In the genomic region with DNA sequence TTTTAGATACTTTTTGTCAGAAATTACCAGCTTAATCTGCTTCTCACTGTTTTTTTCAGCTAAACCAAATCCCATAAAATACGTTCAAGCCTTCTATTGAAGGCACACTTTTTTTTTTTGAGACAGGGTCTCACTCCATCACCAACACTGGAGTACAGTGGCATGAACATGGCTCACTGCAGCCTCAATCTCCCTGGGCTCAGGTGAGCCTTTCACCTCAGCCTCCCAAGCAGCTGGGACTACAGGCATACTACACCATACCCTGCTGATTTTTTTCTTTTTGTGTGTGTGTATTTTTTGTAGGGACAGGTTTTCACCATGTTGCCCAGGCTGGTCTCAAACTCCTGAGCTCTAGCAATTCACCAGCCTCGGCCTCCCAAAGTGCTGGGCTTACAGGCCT, we compare ENCODE assay signal across 11 cellular contexts. TPM values are rescaled to one million over a fixed set of nuclear protein-coding genes. Genes with fewer than 3 reads are reported as not detected.
DNase-seq lines count a peak whose midpoint lies in the region; ATAC-seq and TF ChIP-seq lines count a peak whose summit lies in the region.
"Had no signal": no experiment of that assay in that cellular context is flagged by ENCODE, and none has a peak within 500 bp of the region (broad histone marks: within the 10 kb centered on the region; RNA-seq: fewer than 3 reads in every experiment).

No MANE protein-coding gene starts in this region.

- H3K27ac ChIP-seq in heart left ventricle: peak overlapping the region; percentile 7 to 100 (median 83)
- H3K27ac ChIP-seq in effector memory CD4-positive, alpha-beta T cell (ENCODE audit: insufficient read depth, low read length, poor library complexity, severe bottlenecking): no peak overlapping the region

- POLR2A ChIA-PET in WTC11 (lab: Charles Lee): no interaction called here

- H3K4me1 Mint-ChIP-seq in WTC11 (peaks cover 46% of the 10 kb centered on the region), mesothelial cell of epicardium (peaks cover 38% of the 10 kb centered on the region)

- TF ChIP-seq POLR2A in heart left ventricle (IDR thresholded peaks at IDR 0.05): no peak

- ATAC-seq in heart left ventricle (no peak), left ventricle myocardium superior (no peak), WTC11 (no peak)
- ATAC-seq: stimulated activated naive B cell treated with anti-CD40 and anti-IgM and Interleukin-4, amounts not matched to agents 10 μg/mL and 1 μg/mL and 100 μg/mL, for 72 hours had no signal

- no peak overlapping the region for H3K4me3 ChIP-seq in heart left ventricle
- H3K4me3 ChIP-seq in effector memory CD4-positive, alpha-beta T cell (ENCODE audit: insufficient read depth, low read depth, low read length, poor library complexity, severe bottlenecking): no peak overlapping the region

- intact Hi-C loops in heart left ventricle (cut with DNase I): loop anchor here in 7 of 10 donors (2.0 to 10.0 kb wide), 9 partner anchors 31 to 175 kb away; a partner anchor contains a TSS
- intact Hi-C loops in left ventricle myocardium superior (cut with micrococcal nuclease): no loop called here

- peaks cover 0 to 81% (median 64%) of the 10 kb centered on the region in 12 donors for H3K4me1 ChIP-seq in heart left ventricle
- H3K4me1 ChIP-seq in effector memory CD4-positive, alpha-beta T cell (ENCODE audit: control insufficient read depth, insufficient read depth, low read length, poor library complexity, severe bottlenecking): peaks cover 6% of the 10 kb centered on the region

- no peaks in the 10 kb centered on the region for H3K9me3 Mint-ChIP-seq in WTC11
- no peaks in the 10 kb centered on the region for H3K9me3 Mint-ChIP-seq in mesothelial cell of epicardium
- H3K9me3 Mint-ChIP-seq: stimulated activated naive B cell treated with anti-CD40 and anti-IgM and Interleukin-4, amounts not matched to agents 10 μg/mL and 1 μg/mL and 100 μg/mL, for 72 hours had no signal

- H3K36me3 Mint-ChIP-seq in WTC11 (no peaks in the 10 kb centered on the region; the same call in 1 of the 2 replicates), mesothelial cell of epicardium (peaks cover 2% of the 10 kb centered on the region)

- H3K36me3 ChIP-seq in heart left ventricle: no peaks in the 10 kb centered on the region
- H3K36me3 ChIP-seq in effector memory CD4-positive, alpha-beta T cell (ENCODE audit: control insufficient read depth, insufficient read depth, low read length): no peaks in the 10 kb centered on the region

- WGBS in heart left ventricle, 4 donors: 64 to 75% (median 69%) methylated on average over 2 of the region's 2 CpGs

- DNase-seq in heart left ventricle (no peak), left ventricle myocardium superior (no peak), WTC11 (ENCODE audit: low spot score) (no peak), mesothelial cell of epicardium (ENCODE audit: low spot score in 2 of 2, unreplicated experiment in 2 of 2) (no peak), ureter (ENCODE audit: low spot score) (peak; percentile 13), OCI-M1 (lab: John Stamatoyannopoulos, UW) (no peak)
- DNase-seq in effector memory CD4-positive, alpha-beta T cell: no peak
- no peak for DNase-seq in stimulated activated CD4-positive, alpha-beta T cell treated with anti-CD3 and anti-CD28 coated beads, Interleukin-15, amount 100 ng/mL, for 24 hours
- DNase-seq: AML-193; NCI-H1694; stimulated activated naive B cell treated with anti-CD40 and anti-IgM and Interleukin-4, amounts not matched to agents 10 μg/mL and 1 μg/mL and 100 μg/mL, for 72 hours had no signal

- CTCF ChIA-PET in WTC11 (lab: Charles Lee): interaction anchor here (0.9 kb wide), 1 partner anchor 335 kb away, joined by 3 read pairs; no protein-coding TSS in a partner anchor

- no peak overlapping the region for H3K4me3 Mint-ChIP-seq in WTC11
- H3K4me3 Mint-ChIP-seq in mesothelial cell of epicardium: no peak overlapping the region

- TF ChIP-seq CTCF in heart left ventricle (IDR thresholded peaks at IDR 0.05) (no peak), WTC11 (IDR thresholded peaks at IDR 0.05) (no peak), mesothelial cell of epicardium (IDR thresholded peaks at IDR 0.05; ENCODE audit: unreplicated experiment) (no peak)

- no peaks in the 10 kb centered on the region for H3K9me3 ChIP-seq in heart left ventricle
- no peaks in the 10 kb centered on the region for H3K9me3 ChIP-seq in effector memory CD4-positive, alpha-beta T cell (ENCODE audit: control insufficient read depth, low read length)

- no peaks in the 10 kb centered on the region for H3K27me3 ChIP-seq in heart left ventricle
- H3K27me3 ChIP-seq in effector memory CD4-positive, alpha-beta T cell (replicated peaks; ENCODE audit: control insufficient read depth, insufficient read depth, low read length, poor library complexity, severe bottlenecking): no peaks in the 10 kb centered on the region

- H3K27ac Mint-ChIP-seq in WTC11: peak overlapping the region; percentile 82
- H3K27ac Mint-ChIP-seq in mesothelial cell of epicardium: peak overlapping the region; percentile 91

- H3K27me3 Mint-ChIP-seq in WTC11 (ENCODE audit: low read depth) (no peaks in the 10 kb centered on the region), mesothelial cell of epicardium (ENCODE audit: low read depth) (no peaks in the 10 kb centered on the region)
- H3K27me3 Mint-ChIP-seq: stimulated activated naive B cell treated with anti-CD40 and anti-IgM and Interleukin-4, amounts not matched to agents 10 μg/mL and 1 μg/mL and 100 μg/mL, for 72 hours had no signal

TF ChIP-seq in WTC11, 78 proteins besides CTCF, POLR2A, EP300 and RAD21:
- TF ChIP-seq, protein P1, sequence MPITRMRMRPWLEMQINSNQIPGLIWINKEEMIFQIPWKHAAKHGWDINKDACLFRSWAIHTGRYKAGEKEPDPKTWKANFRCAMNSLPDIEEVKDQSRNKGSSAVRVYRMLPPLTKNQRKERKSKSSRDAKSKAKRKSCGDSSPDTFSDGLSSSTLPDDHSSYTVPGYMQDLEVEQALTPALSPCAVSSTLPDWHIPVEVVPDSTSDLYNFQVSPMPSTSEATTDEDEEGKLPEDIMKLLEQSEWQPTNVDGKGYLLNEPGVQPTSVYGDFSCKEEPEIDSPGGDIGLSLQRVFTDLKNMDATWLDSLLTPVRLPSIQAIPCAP (CRISPR knock-in tag; IDR thresholded peaks at IDR 0.05): no peak
- TF ChIP-seq, protein P2, sequence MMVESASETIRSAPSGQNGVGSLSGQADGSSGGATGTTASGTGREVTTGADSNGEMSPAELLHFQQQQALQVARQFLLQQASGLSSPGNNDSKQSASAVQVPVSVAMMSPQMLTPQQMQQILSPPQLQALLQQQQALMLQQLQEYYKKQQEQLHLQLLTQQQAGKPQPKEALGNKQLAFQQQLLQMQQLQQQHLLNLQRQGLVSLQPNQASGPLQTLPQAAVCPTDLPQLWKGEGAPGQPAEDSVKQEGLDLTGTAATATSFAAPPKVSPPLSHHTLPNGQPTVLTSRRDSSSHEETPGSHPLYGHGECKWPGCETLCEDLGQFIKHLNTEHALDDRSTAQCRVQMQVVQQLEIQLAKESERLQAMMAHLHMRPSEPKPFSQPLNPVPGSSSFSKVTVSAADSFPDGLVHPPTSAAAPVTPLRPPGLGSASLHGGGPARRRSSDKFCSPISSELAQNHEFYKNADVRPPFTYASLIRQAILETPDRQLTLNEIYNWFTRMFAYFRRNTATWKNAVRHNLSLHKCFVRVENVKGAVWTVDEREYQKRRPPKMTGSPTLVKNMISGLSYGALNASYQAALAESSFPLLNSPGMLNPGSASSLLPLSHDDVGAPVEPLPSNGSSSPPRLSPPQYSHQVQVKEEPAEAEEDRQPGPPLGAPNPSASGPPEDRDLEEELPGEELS (CRISPR knock-in tag; IDR thresholded peaks at IDR 0.05): no peak
- no peak for TF ChIP-seq CREM (CRISPR knock-in tag; IDR thresholded peaks at IDR 0.05)
- TF ChIP-seq HMGA2 (CRISPR knock-in tag; IDR thresholded peaks at IDR 0.05): no peak
- TF ChIP-seq, protein P3, sequence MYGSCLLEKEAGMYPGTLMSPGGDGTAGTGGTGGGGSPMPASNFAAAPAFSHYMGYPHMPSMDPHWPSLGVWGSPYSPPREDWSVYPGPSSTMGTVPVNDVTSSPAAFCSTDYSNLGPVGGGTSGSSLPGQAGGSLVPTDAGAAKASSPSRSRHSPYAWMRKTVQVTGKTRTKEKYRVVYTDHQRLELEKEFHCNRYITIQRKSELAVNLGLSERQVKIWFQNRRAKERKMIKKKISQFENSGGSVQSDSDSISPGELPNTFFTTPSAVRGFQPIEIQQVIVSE (CRISPR knock-in tag; IDR thresholded peaks at IDR 0.05; ENCODE audit: borderline replicate concordance): no peak
- TF ChIP-seq, protein P4, sequence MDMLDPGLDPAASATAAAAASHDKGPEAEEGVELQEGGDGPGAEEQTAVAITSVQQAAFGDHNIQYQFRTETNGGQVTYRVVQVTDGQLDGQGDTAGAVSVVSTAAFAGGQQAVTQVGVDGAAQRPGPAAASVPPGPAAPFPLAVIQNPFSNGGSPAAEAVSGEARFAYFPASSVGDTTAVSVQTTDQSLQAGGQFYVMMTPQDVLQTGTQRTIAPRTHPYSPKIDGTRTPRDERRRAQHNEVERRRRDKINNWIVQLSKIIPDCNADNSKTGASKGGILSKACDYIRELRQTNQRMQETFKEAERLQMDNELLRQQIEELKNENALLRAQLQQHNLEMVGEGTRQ (CRISPR knock-in tag; IDR thresholded peaks at IDR 0.05): no peak
- TF ChIP-seq RORB (CRISPR knock-in tag; IDR thresholded peaks at IDR 0.05): no peak

RNA-seq across cellular contexts. Expression of a gene that starts 3.7 kb away (rescaled TPM):
- total RNA-seq in heart left ventricle (100 to 1,000 TPM in 8 of 9 donors, 10 to 100 TPM in 1; 99.2 to 197 (median 135) TPM), left ventricle myocardium superior (153 TPM), WTC11 (2021) (85.0 to 101 TPM (median 86.1 TPM) in 3 replicates), mesothelial cell of epicardium (108 to 116 TPM (median 111 TPM) in 3 replicates), ureter (95.5 TPM)
- 100 to 1,000 TPM in 1 of 2 donors, 10 to 100 TPM in 1; 62.7 to 159 TPM for polyA plus RNA-seq in heart left ventricle
